Comparison of ENCODE assay signal across 13 cellular contexts in genomic region chr15:83115831-83116565, GRCh38.
A peak's percentile ranks its signal among the peaks of the same experiment; 100 is the strongest.
DNase-seq lines count a peak whose midpoint lies in the region; ATAC-seq and TF ChIP-seq lines count a peak whose summit lies in the region.
"Had no signal": no experiment of that assay in that cellular context is flagged by ENCODE, and none has a peak within 500 bp of the region (broad histone marks: within the 10 kb centered on the region; RNA-seq: fewer than 3 reads in every experiment).

No MANE protein-coding gene starts in this region.

- DNase-seq in GM12865 (ENCODE audit: low read depth), result peak; percentile 84
- no peak for DNase-seq in NCI-H524 (lab: John Stamatoyannopoulos, UW)
- no peak for DNase-seq in NOMO-1 treated with DMSO at 0.1 percent for 48 hours (lab: John Stamatoyannopoulos, UW; ENCODE audit: unreplicated experiment)
- DNase-seq in activated gamma-delta T cell (lab: John Stamatoyannopoulos, UW), result no peak
- DNase-seq: Kasumi-1, left cardiac atrium, NCI-H1930, Right ventricle myocardium superior, T1000 had no signal

- no peak for TF ChIP-seq CTCF in GM12865 (IDR thresholded peaks at IDR 0.05; ENCODE audit: insufficient read depth, low read depth, low read length, missing control alignments)

- H3K4me3 ChIP-seq in GM12865 (ENCODE audit: low read depth, low read length), result no peak overlapping the region

- ATAC-seq in GM19035 (IDR thresholded peaks at IDR 0.05; ENCODE audit: unreplicated experiment) (peak; percentile 74), HG02610 (IDR thresholded peaks at IDR 0.05; ENCODE audit: unreplicated experiment) (peak; percentile 73), HG03442 (IDR thresholded peaks at IDR 0.05; ENCODE audit: unreplicated experiment) (peak; percentile 72), HG03354 (IDR thresholded peaks at IDR 0.05; ENCODE audit: poor library complexity, severe bottlenecking, unreplicated experiment) (no peak)
- ATAC-seq: left cardiac atrium had no signal
